ENCODE assay signal across 1 cellular context in the genomic region with DNA sequence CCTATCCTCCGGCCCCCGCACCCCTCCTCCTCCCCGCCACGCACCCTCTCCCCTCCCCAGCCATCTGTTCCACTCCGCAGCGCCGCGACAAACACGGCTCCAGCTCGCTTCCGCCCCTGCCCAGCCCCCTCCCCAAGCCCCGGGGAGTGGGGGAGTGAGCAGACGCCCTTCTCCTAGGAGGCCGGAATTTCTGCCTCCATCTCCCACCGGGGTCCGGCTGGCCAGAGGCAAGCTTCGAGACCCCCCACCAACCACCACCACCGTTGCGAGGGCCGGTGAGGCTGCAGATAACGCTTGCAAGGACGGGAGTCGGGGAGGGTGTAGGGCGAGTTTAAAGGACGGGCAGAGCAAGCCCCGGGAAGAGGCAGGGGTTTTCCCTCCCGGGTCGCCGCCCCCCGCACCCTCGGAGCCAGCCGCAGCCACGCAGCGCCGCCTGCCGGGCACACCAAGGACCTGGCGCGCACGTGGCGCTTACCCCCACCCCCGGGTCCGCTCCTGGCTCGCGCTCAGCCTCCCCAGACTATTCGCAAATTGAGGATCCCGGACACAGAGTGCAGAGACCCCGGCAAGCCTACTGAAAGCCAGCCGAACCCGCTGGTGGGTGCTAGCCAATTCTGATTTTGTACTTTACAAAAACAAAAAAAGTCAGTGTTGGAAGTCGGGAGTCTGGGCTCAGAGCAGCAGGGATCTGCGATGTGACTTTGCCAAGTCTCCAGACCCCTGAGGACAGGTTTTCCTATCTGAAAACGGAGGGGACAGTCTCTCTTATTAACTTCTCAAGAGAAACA.
TF ChIP-seq lines count a peak whose summit lies in the region.

No MANE protein-coding gene starts in this region.

TF ChIP-seq in neural cell, 6 proteins besides CTCF, POLR2A, EP300 and RAD21 (continued from another document):
- TF ChIP-seq REST (IDR thresholded peaks at IDR 0.05; ENCODE audit: borderline replicate concordance) = no peak
- peak; percentile 78 for TF ChIP-seq SMC3 (conservative IDR thresholded peaks at IDR 0.05; ENCODE audit: poor library complexity)
- TF ChIP-seq MXI1 (conservative IDR thresholded peaks at IDR 0.05; ENCODE audit: poor library complexity, severe bottlenecking) = peak; percentile 60
- TF ChIP-seq POLR2AphosphoS5 (IDR thresholded peaks at IDR 0.05) = no peak
